23 cellular contexts compared by ENCODE assay signal in genomic region chr5:25950681-25951080, GRCh38.
"Had no signal": no experiment of that assay in that cellular context is flagged by ENCODE, and none has a peak within 500 bp of the region (broad histone marks: within the 10 kb centered on the region; RNA-seq: fewer than 3 reads in every experiment).

No MANE protein-coding gene starts in this region.

- DNase-seq: dermis blood vessel endothelial cell; effector memory CD4-positive, alpha-beta T cell; erythroblast; heart left ventricle; kidney; midbrain; naive thymus-derived CD4-positive, alpha-beta T cell; right lobe of liver; small intestine; stimulated activated CD4-positive, alpha-beta T cell treated with anti-CD3 and anti-CD28 coated beads, Interleukin-1b, Interleukin-23, amount 100 ng/mL, for 48 hours; stimulated activated CD4-positive, alpha-beta T cell treated with anti-CD3 and anti-CD28 coated beads, Interleukin-4, amount 100 ng/mL, for 24 hours; stimulated activated naive CD4-positive, alpha-beta T cell treated with Interleukin-2 at 50 U/mL for 16 hours; stomach; thyroid gland; trophoblast cell had no signal

- H3K4me1 ChIP-seq: gastroesophageal sphincter, heart left ventricle, neural progenitor cell, parathyroid adenoma, right lobe of liver, stomach, thyroid gland had no signal

- H3K27me3 ChIP-seq: gastroesophageal sphincter, heart left ventricle, hepatocyte, neural progenitor cell, right lobe of liver, stomach, thyroid gland had no signal

- H3K4me2 ChIP-seq: hepatocyte, neural progenitor cell had no signal

- H3K9ac ChIP-seq: neural progenitor cell, parathyroid adenoma had no signal

- H2AFZ ChIP-seq: hepatocyte, neural progenitor cell, parathyroid adenoma had no signal

- H3K9me3 ChIP-seq: gastroesophageal sphincter, right lobe of liver, thyroid gland had no signal

- H3K27ac ChIP-seq: coronary artery, gastroesophageal sphincter, heart left ventricle, hepatocyte, neural progenitor cell, parathyroid adenoma, right lobe of liver, stomach, thyroid gland had no signal

- H3K36me3 ChIP-seq: gastroesophageal sphincter, heart left ventricle, neural progenitor cell, right lobe of liver, stomach, thyroid gland had no signal

- H3K79me2 ChIP-seq: hepatocyte, parathyroid adenoma had no signal

- H3K4me3 ChIP-seq: coronary artery, gastroesophageal sphincter, heart left ventricle, hepatocyte, lung, neural progenitor cell, right lobe of liver, stomach, thyroid gland had no signal

- ATAC-seq: gastroesophageal sphincter; heart left ventricle; left lobe of liver; naive thymus-derived CD4-positive, alpha-beta T cell; right lobe of liver; stimulated activated effector memory CD8-positive, alpha-beta T cell treated with anti-CD3 and anti-CD28 coated beads, Interleukin-12 subunit alpha, Interleukin-12 subunit beta, amount 100 ng/mL, for 72 hours had no signal
